8 cellular contexts compared by ENCODE assay signal in the genomic region with DNA sequence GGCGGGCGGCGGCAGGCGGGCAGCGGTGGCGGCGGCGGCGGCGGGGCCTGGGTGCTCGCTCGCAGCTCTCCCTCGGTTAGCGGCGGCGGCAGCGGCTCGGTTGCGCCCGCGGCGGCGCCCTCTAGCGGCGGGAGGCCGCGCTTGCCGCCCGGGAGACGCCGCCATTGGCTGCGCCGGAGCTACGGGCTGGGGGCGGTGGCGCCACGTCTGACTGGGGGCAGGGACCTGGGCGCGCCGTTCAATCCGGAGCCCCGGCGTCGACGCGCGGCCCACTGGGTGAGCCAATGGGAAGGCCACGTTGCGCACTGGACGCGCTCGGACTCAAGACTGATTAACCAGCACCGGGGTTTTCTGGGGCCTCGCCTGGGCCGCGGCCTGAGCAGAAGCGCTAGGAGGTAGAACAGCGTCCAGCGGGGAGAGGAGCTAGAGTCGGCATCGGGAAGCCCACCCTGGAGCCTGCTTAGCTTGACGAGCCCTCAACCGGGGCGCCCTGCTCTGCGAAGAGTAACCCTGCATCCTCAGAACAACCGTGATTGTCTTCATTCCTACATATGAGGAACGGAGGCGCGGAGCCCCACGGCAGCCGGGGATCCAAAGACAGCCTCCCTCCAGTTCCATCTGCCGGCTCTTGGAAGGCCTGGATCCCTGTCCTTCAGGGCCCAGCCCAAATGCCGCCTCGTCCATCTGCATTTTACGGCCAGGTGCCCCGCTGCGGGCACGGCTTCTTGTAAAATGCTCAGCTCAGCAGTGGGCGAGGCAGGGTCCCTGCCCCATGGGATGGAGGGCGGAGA. TPM values are rescaled to one million over a fixed set of nuclear protein-coding genes. Genes with fewer than 3 reads are reported as not detected.
DNase-seq lines count a peak whose midpoint lies in the region; ATAC-seq lines count a peak whose summit lies in the region.

A gene with protein sequence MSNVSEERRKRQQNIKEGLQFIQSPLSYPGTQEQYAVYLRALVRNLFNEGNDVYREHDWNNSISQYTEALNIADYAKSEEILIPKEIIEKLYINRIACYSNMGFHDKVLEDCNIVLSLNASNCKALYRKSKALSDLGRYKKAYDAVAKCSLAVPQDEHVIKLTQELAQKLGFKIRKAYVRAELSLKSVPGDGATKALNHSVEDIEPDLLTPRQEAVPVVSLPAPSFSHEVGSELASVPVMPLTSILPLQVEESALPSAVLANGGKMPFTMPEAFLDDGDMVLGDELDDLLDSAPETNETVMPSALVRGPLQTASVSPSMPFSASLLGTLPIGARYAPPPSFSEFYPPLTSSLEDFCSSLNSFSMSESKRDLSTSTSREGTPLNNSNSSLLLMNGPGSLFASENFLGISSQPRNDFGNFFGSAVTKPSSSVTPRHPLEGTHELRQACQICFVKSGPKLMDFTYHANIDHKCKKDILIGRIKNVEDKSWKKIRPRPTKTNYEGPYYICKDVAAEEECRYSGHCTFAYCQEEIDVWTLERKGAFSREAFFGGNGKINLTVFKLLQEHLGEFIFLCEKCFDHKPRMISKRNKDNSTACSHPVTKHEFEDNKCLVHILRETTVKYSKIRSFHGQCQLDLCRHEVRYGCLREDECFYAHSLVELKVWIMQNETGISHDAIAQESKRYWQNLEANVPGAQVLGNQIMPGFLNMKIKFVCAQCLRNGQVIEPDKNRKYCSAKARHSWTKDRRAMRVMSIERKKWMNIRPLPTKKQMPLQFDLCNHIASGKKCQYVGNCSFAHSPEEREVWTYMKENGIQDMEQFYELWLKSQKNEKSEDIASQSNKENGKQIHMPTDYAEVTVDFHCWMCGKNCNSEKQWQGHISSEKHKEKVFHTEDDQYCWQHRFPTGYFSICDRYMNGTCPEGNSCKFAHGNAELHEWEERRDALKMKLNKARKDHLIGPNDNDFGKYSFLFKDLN (minus strand): TSS at position 93 of the 791 bp plus-strand sequence. CDS start 14,904 bp downstream, outside the sequence.

- no peaks in the 10 kb centered on the region for H3K9me3 Mint-ChIP-seq in IgD-negative memory B cell

- H3K36me3 Mint-ChIP-seq in IgD-negative memory B cell: no peaks in the 10 kb centered on the region

- peak within 1 kb of the TSS; percentile 91 to 99 (median 98) for H3K4me3 Mint-ChIP-seq in IgD-negative memory B cell

- DNase-seq in DMS153 (lab: John Stamatoyannopoulos, UW): peak; percentile 94
- peak; percentile 98 for DNase-seq in OCI-M1 (lab: John Stamatoyannopoulos, UW)
- DNase-seq in activated T-cell treated with anti-CD3 and anti-CD28 coated beads for 4 hours: peak; percentile 83
- DNase-seq in epithelial cell of prostate (ENCODE audit: low read depth, low spot score): peak; percentile 89
- DNase-seq in mucosa of gallbladder (ENCODE audit: low spot score): peak; percentile 97
- DNase-seq in stimulated activated CD8-positive, alpha-beta memory T cell treated with anti-CD3 and anti-CD28 coated beads, Interleukin-4, amount 100 ng/mL, for 4 hours (ENCODE audit: low read depth in 2 of 2, low spot score in 1 of 2): peak; percentile 73 to 86

- ATAC-seq in GM21528 (IDR thresholded peaks at IDR 0.05; ENCODE audit: low FRiP score, unreplicated experiment): peak; percentile 89

- peak within 1 kb of the TSS; percentile 94 for H3K27ac ChIP-seq in epithelial cell of prostate

- H3K4me1 Mint-ChIP-seq in IgD-negative memory B cell: peaks cover 53 to 61% (median 54%) of the 10 kb centered on the region in 3 donors

- H3K27me3 Mint-ChIP-seq in IgD-negative memory B cell: no peaks in the 10 kb centered on the region

- peak within 1 kb of the TSS; percentile 97 to 98 (median 98) for H3K27ac Mint-ChIP-seq in IgD-negative memory B cell

RNA-seq across cellular contexts. Expression of the gene that starts here (rescaled TPM):
- 37.5 TPM for polyA plus RNA-seq in IgD-negative memory B cell
- total RNA-seq in mucosa of gallbladder: 47.1 TPM

Comparison
In these comparisons a context has a peak if more than half of its experiments do, and no peak if none do; other contexts are left out.
1. Peak in every context shown above with its lines: DNase-seq, ATAC-seq and H3K27ac ChIP-seq.